9 cellular contexts compared by ENCODE assay signal in the genomic region with DNA sequence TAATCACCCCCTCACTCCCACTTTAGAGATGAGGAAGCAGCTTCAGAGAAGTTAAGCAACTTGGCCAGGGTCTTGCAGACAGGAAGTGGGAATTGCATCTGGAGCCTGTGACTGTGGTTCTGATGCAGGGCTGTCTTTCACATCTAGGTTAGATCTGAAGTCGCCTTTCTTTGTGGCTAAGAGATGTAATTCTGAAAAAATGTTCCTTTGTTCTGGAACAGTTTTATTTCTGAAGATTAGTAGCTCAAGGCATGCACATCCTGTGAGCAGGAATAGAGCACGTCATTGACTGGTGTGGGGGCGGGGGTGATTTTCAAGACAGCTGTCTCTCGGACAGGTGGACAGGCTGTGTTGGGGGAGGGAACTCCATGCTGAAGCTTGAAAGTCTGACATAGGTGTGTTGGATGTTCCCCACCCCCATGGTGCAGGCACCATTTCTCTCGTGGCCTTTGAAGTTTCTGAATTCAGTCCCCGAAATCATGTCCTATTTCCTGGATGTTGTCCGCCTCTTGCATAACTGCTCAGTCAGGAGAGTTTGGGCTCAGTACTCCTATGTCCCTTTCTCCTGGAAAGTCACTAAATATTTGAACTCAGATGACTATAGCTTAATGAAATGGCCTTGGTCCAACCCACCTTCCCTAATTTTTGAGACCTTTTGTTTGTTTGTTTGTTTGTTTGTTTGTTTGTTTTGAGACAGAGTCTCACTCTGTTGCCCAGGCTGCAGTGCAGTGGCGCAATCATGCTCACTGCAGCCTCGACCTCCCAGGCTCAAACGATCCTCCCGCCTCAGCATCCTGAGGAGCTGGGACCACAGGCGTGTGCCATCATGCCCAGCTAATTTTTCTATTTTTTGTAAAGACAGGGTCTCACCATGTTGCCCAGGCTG. TPM values are rescaled to one million over a fixed set of nuclear protein-coding genes. Genes with fewer than 3 reads are reported as not detected.
DNase-seq lines count a peak whose midpoint lies in the region; ATAC-seq and TF ChIP-seq lines count a peak whose summit lies in the region.
"Had no signal": no experiment of that assay in that cellular context is flagged by ENCODE, and none has a peak within 500 bp of the region (broad histone marks: within the 10 kb centered on the region; RNA-seq: fewer than 3 reads in every experiment).

No MANE protein-coding gene starts in this region.

- H3K27me3 ChIP-seq in PC-3 (ENCODE audit: low read length), result peaks cover 5% of the 10 kb centered on the region; the same call in 1 of the 2 replicates
- H3K27me3 ChIP-seq in parathyroid adenoma (ENCODE audit: control insufficient read depth, insufficient read depth, low read length), result no peaks in the 10 kb centered on the region

- H3K36me3 Mint-ChIP-seq in endothelial cell (ENCODE audit: low read depth, unreplicated experiment), result peaks cover 4% of the 10 kb centered on the region

- TF ChIP-seq CTCF in PC-3 (conservative IDR thresholded peaks at IDR 0.05; ENCODE audit: low read depth, low read length) (no peak), endothelial cell (IDR thresholded peaks at IDR 0.05; ENCODE audit: unreplicated experiment) (no peak), parathyroid adenoma (IDR thresholded peaks at IDR 0.05) (no peak)

- H3K4me3 ChIP-seq in PC-3 (ENCODE audit: low read length) (no peak overlapping the region), parathyroid adenoma (ENCODE audit: low read depth, low read length) (no peak overlapping the region)
- H3K4me3 ChIP-seq: A549 had no signal

- H3K9me3 ChIP-seq in PC-3 (ENCODE audit: low read length), result no peaks in the 10 kb centered on the region
- no peaks in the 10 kb centered on the region for H3K9me3 ChIP-seq in parathyroid adenoma (ENCODE audit: control insufficient read depth, low read length)
- H3K9me3 ChIP-seq: A549 had no signal

- peaks cover 2% of the 10 kb centered on the region for H3K27me3 Mint-ChIP-seq in endothelial cell (ENCODE audit: unreplicated experiment)

- ATAC-seq in PC-3, result no peak
- ATAC-seq in HG03457 (IDR thresholded peaks at IDR 0.05; ENCODE audit: unreplicated experiment), result no peak

- H3K4me1 Mint-ChIP-seq in endothelial cell (ENCODE audit: unreplicated experiment), result peaks cover 11% of the 10 kb centered on the region

- no peak overlapping the region for H3K4me3 Mint-ChIP-seq in endothelial cell (ENCODE audit: unreplicated experiment)

- H3K4me1 ChIP-seq in PC-3 (ENCODE audit: insufficient read depth, low read length), result no peaks in the 10 kb centered on the region
- H3K4me1 ChIP-seq in parathyroid adenoma, result peaks cover 11% of the 10 kb centered on the region
- H3K4me1 ChIP-seq: A549 had no signal

- POLR2A ChIA-PET in PC-3 (lab: Charles Lee; ENCODE audit: unreplicated experiment), result no interaction called here

- H3K4me2 ChIP-seq in PC-3 (ENCODE audit: low read length) (no peak overlapping the region), parathyroid adenoma (ENCODE audit: low read length) (no peak overlapping the region)
- H3K4me2 ChIP-seq: A549 had no signal

- H3F3A ChIP-seq in PC-3 (ENCODE audit: low read length, unreplicated experiment), result no peaks in the 10 kb centered on the region

- peak overlapping the region; percentile 72 for H3K27ac Mint-ChIP-seq in endothelial cell (ENCODE audit: unreplicated experiment)

- CTCF ChIA-PET in PC-3 (lab: Charles Lee), result no interaction called here

- DNase-seq in NCI-H1694 treated with DMSO at 0.1 percent for 48 hours (lab: John Stamatoyannopoulos, UW) (peak; percentile 14), NCI-H1694 (lab: John Stamatoyannopoulos, UW) (no peak), PC-3 (peak; percentile 2), endothelial cell (ENCODE audit: low spot score) (no peak), NCI-H748 treated with DMSO at 0.1 percent for 48 hours (lab: John Stamatoyannopoulos, UW) (no peak), NCI-H187 treated with DMSO at 0.1 percent for 48 hours (lab: John Stamatoyannopoulos, UW) (no peak)

- no peaks in the 10 kb centered on the region for H3K9me2 ChIP-seq in PC-3 (replicated peaks; ENCODE audit: low read length)

- H4K20me1 ChIP-seq in PC-3 (ENCODE audit: low read length), result no peaks in the 10 kb centered on the region

- no TSS peak for BruUV-seq in PC-3 (replicated peaks; lab: Mats Ljungman, UMichigan)

- H3K79me2 ChIP-seq in PC-3 (ENCODE audit: low read length) (no peaks in the 10 kb centered on the region), parathyroid adenoma (no peaks in the 10 kb centered on the region)

- H3K9ac ChIP-seq in PC-3 (ENCODE audit: low read length) (no peak overlapping the region), parathyroid adenoma (no peak overlapping the region)

- no peaks in the 10 kb centered on the region for H3K36me3 ChIP-seq in PC-3 (ENCODE audit: low read depth, low read length)
- no peaks in the 10 kb centered on the region for H3K36me3 ChIP-seq in parathyroid adenoma (ENCODE audit: control insufficient read depth, insufficient read depth, low read length)

- H3K9me3 Mint-ChIP-seq in endothelial cell (ENCODE audit: unreplicated experiment), result peaks cover 4% of the 10 kb centered on the region

- no peak overlapping the region for H3K27ac ChIP-seq in PC-3 (ENCODE audit: low read length)
- peak overlapping the region; percentile 60 for H3K27ac ChIP-seq in parathyroid adenoma
- H3K27ac ChIP-seq: A549 had no signal

- H2AFZ ChIP-seq in PC-3 (ENCODE audit: low read length) (no peak overlapping the region), parathyroid adenoma (no peak overlapping the region)

- intact Hi-C loops in PC-3 (cut with micrococcal nuclease), result no loop called here

RNA-seq across cellular contexts. Expression of gene HERPUD1, which starts 21.0 kb away (rescaled TPM):
- total RNA-seq in PC-3 (2014; rRNA removed), result 50.1 and 54.9 TPM in 2 replicates
- 60.8 TPM for total RNA-seq in endothelial cell (ENCODE audit: unreplicated experiment)

RNA-seq across cellular contexts. Expression of gene SLC12A3, which starts 45.9 kb away (rescaled TPM):
- total RNA-seq in PC-3 (2014; rRNA removed) (not detected in 2 replicates), endothelial cell (ENCODE audit: unreplicated experiment) (not detected)

RNA-seq across cellular contexts. Expression of gene CETP, which starts 50.9 kb away (rescaled TPM):
- total RNA-seq in PC-3 (2014; rRNA removed) (not detected in 2 replicates), endothelial cell (ENCODE audit: unreplicated experiment) (7.8 TPM)

Comparison
In these comparisons a context has a peak if more than half of its experiments do, and no peak if none do; other contexts are left out.
1. DNase-seq: peak in NCI-H1694 treated with DMSO at 0.1 percent for 48 hours (single experiment) and PC-3 (single experiment); none in NCI-H1694 (single experiment), endothelial cell (single experiment), NCI-H748 treated with DMSO at 0.1 percent for 48 hours (single experiment) and NCI-H187 treated with DMSO at 0.1 percent for 48 hours (single experiment).